21 cellular contexts compared by ENCODE assay signal in genomic region chr1:197360068-197360467, GRCh38.
"Had no signal": no experiment of that assay in that cellular context is flagged by ENCODE, and none has a peak within 500 bp of the region (broad histone marks: within the 10 kb centered on the region; RNA-seq: fewer than 3 reads in every experiment).

No MANE protein-coding gene starts in this region.

- H3K27ac ChIP-seq: foreskin keratinocyte, lower lobe of right lung, prostate gland, spleen, upper lobe of left lung had no signal

- H3K9me3 Mint-ChIP-seq: activated naive CD8-positive, alpha-beta T cell treated with anti-CD3 and anti-CD28 coated beads for 36 hours; neural crest cell; T-helper 2 cell treated with Interferon-gamma antibody and Interleukin-4, amounts not matched to agents 5 μg/mL and 100 μg/mL, for 36 hours had no signal

- DNase-seq: activated CD4-positive, alpha-beta T cell treated with anti-CD3 and anti-CD28 coated beads for 36 hours; activated CD4-positive, alpha-beta T cell treated with anti-CD3 and anti-CD28 coated beads, Interleukin-2, amount 50 U/mL, for 4 hours; activated naive CD4-positive, alpha-beta T cell treated with Interleukin-2 at 50 U/mL for 16 hours; activated naive CD8-positive, alpha-beta T cell treated with anti-CD3 and anti-CD28 coated beads for 36 hours; activated T-cell treated with anti-CD3 and anti-CD28 coated beads, Interleukin-2, amount 50 U/mL, for 48 hours; dermis blood vessel endothelial cell; effector CD8-positive, alpha-beta T cell; erythroblast; kidney; lower lobe of right lung; mesendoderm; mucosa of descending colon; spleen; stimulated activated CD4-positive, alpha-beta T cell treated with anti-CD3 and anti-CD28 coated beads, Interleukin-4, amount 100 ng/mL, for 1 hour; stimulated activated naive CD4-positive, alpha-beta T cell treated with Interleukin-2 at 50 U/mL for 16 hours; upper lobe of left lung had no signal

- H3K27ac Mint-ChIP-seq: activated CD4-positive, alpha-beta T cell treated with anti-CD3 and anti-CD28 coated beads for 36 hours; activated naive CD8-positive, alpha-beta T cell treated with anti-CD3 and anti-CD28 coated beads for 36 hours; T-helper 2 cell treated with Interferon-gamma antibody and Interleukin-4, amounts not matched to agents 5 μg/mL and 100 μg/mL, for 36 hours had no signal

- H3K36me3 Mint-ChIP-seq: activated naive CD8-positive, alpha-beta T cell treated with anti-CD3 and anti-CD28 coated beads for 36 hours had no signal

- H3K9me3 ChIP-seq: lower lobe of right lung, mucosa of descending colon, prostate gland, spleen, upper lobe of left lung had no signal

- FAIRE-seq: kidney had no signal

- ATAC-seq: activated CD4-positive, alpha-beta T cell treated with anti-CD3 and anti-CD28 coated beads for 36 hours; foreskin keratinocyte; left lobe of liver; lower lobe of right lung; mucosa of descending colon had no signal

- H3K27me3 Mint-ChIP-seq: activated CD4-positive, alpha-beta T cell treated with anti-CD3 and anti-CD28 coated beads for 36 hours; activated naive CD8-positive, alpha-beta T cell treated with anti-CD3 and anti-CD28 coated beads for 36 hours had no signal

- H3K27me3 ChIP-seq: foreskin keratinocyte, spleen, upper lobe of left lung had no signal

- H3K4me1 ChIP-seq: foreskin keratinocyte, lower lobe of right lung, prostate gland, spleen, upper lobe of left lung had no signal

- H3K4me1 Mint-ChIP-seq: activated CD4-positive, alpha-beta T cell treated with anti-CD3 and anti-CD28 coated beads for 36 hours had no signal

- H3K36me3 ChIP-seq: lower lobe of right lung, prostate gland, spleen, upper lobe of left lung had no signal

- H3K4me3 Mint-ChIP-seq: activated CD4-positive, alpha-beta T cell treated with anti-CD3 and anti-CD28 coated beads for 36 hours; activated naive CD8-positive, alpha-beta T cell treated with anti-CD3 and anti-CD28 coated beads for 36 hours; neural crest cell; T-helper 2 cell treated with Interferon-gamma antibody and Interleukin-4, amounts not matched to agents 5 μg/mL and 100 μg/mL, for 36 hours had no signal

- H3K4me3 ChIP-seq: lower lobe of right lung, mucosa of descending colon, prostate gland, spleen, upper lobe of left lung had no signal
